ENCODE assay signal across 12 cellular contexts in genomic region chr3:124119056-124119721, GRCh38.
DNase-seq lines count a peak whose midpoint lies in the region; ATAC-seq and TF ChIP-seq lines count a peak whose summit lies in the region.
"Had no signal": no experiment of that assay in that cellular context is flagged by ENCODE, and none has a peak within 500 bp of the region (broad histone marks: within the 10 kb centered on the region; RNA-seq: fewer than 3 reads in every experiment).

No MANE protein-coding gene starts in this region.

- CTCF ChIA-PET in PC-3 (lab: Charles Lee), result no interaction called here
- CTCF ChIA-PET in MCF 10A (lab: Yijun Ruan, JAX), result interaction anchor here (0.6 kb wide), 2 partner anchors 346 to 560 kb away, joined by 3 to 4 read pairs; no protein-coding TSS in a partner anchor

- ATAC-seq in PC-3 (peak; percentile 84), GM23338 (no peak), GM18873 (IDR thresholded peaks at IDR 0.05; ENCODE audit: low FRiP score, unreplicated experiment) (no peak)

- H3K27me3 ChIP-seq in PC-3 (ENCODE audit: low read length), result no peaks in the 10 kb centered on the region
- H3K27me3 ChIP-seq in GM23338 (ENCODE audit: insufficient read depth), result no peaks in the 10 kb centered on the region

- H3K4me3 ChIP-seq in PC-3 (ENCODE audit: low read length) (peak overlapping the region; percentile 50), epithelial cell of esophagus (ENCODE audit: low read length) (no peak overlapping the region), GM23338 (no peak overlapping the region)

- no peaks in the 10 kb centered on the region for H3K36me3 Mint-ChIP-seq in osteocyte (ENCODE audit: unreplicated experiment)
- H3K36me3 Mint-ChIP-seq in GM23338 (ENCODE audit: low read depth), result no peaks in the 10 kb centered on the region
- no peaks in the 10 kb centered on the region for H3K36me3 Mint-ChIP-seq in MCF 10A (ENCODE audit: insufficient read depth, unreplicated experiment)
- no peaks in the 10 kb centered on the region for H3K36me3 Mint-ChIP-seq in progenitor cell of endocrine pancreas (ENCODE audit: insufficient read depth)

- H3K4me3 Mint-ChIP-seq in osteocyte (ENCODE audit: unreplicated experiment) (no peak overlapping the region), GM23338 (no peak overlapping the region), MCF 10A (ENCODE audit: unreplicated experiment) (no peak overlapping the region), progenitor cell of endocrine pancreas (ENCODE audit: low read depth) (no peak overlapping the region)

- H3K36me3 ChIP-seq in PC-3 (ENCODE audit: low read depth, low read length) (no peaks in the 10 kb centered on the region), GM23338 (ENCODE audit: insufficient read depth) (no peaks in the 10 kb centered on the region)

- H3K27ac Mint-ChIP-seq in osteocyte (ENCODE audit: unreplicated experiment) (peak overlapping the region; percentile 5), GM23338 (no peak overlapping the region), MCF 10A (ENCODE audit: low read depth, unreplicated experiment) (no peak overlapping the region), progenitor cell of endocrine pancreas (no peak overlapping the region)

- no peaks in the 10 kb centered on the region for H3K79me2 ChIP-seq in PC-3 (ENCODE audit: low read length)
- H3K79me2 ChIP-seq in GM23338 (replicated peaks; ENCODE audit: insufficient read depth), result no peaks in the 10 kb centered on the region

- intact Hi-C loops in PC-3 (cut with micrococcal nuclease) (loop anchor here (1.0 to 5.0 kb wide), 3 partner anchors 15 to 128 kb away; no protein-coding TSS in a partner anchor), MCF 10A (cut with micrococcal nuclease) (no loop called here)

- peaks cover 5% of the 10 kb centered on the region for H3K27me3 Mint-ChIP-seq in osteocyte (ENCODE audit: unreplicated experiment)
- H3K27me3 Mint-ChIP-seq in GM23338 (ENCODE audit: insufficient read depth, low read depth, poor library complexity), result no peaks in the 10 kb centered on the region
- H3K27me3 Mint-ChIP-seq in MCF 10A (ENCODE audit: insufficient read depth, unreplicated experiment), result peaks cover 42% of the 10 kb centered on the region
- no peaks in the 10 kb centered on the region for H3K27me3 Mint-ChIP-seq in progenitor cell of endocrine pancreas

- no peaks in the 10 kb centered on the region for H3K9me3 ChIP-seq in PC-3 (ENCODE audit: low read length)
- H3K9me3 ChIP-seq: Caco-2 had no signal

- peak overlapping the region; percentile 67 for H3K9ac ChIP-seq in PC-3 (ENCODE audit: low read length)

- H4K20me1 ChIP-seq in PC-3 (ENCODE audit: low read length) (no peaks in the 10 kb centered on the region), GM23338 (replicated peaks; ENCODE audit: insufficient read depth) (no peaks in the 10 kb centered on the region)

- H3K9me3 Mint-ChIP-seq in osteocyte (ENCODE audit: unreplicated experiment) (no peaks in the 10 kb centered on the region), GM23338 (no peaks in the 10 kb centered on the region), MCF 10A (ENCODE audit: unreplicated experiment) (no peaks in the 10 kb centered on the region), progenitor cell of endocrine pancreas (ENCODE audit: low read depth) (no peaks in the 10 kb centered on the region)

- H3F3A ChIP-seq in PC-3 (ENCODE audit: low read length, unreplicated experiment), result peaks cover 8% of the 10 kb centered on the region
- no peaks in the 10 kb centered on the region for H3F3A ChIP-seq in GM23338 (replicated peaks; ENCODE audit: low read depth)

- H3K4me2 ChIP-seq in PC-3 (ENCODE audit: low read length), result peak overlapping the region; percentile 78
- H3K4me2 ChIP-seq in GM23338, result no peak overlapping the region

- DNase-seq in GM04504 (ENCODE audit: low read depth) (peak; percentile 80), PC-3 (peak; percentile 97), epithelial cell of esophagus (ENCODE audit: low read depth) (peak; percentile 58), osteocyte (ENCODE audit: extremely low spot score, unreplicated experiment) (no peak), GM23338 (ENCODE audit: low spot score) (no peak), MCF 10A (ENCODE audit: unreplicated experiment) (no peak), progenitor cell of endocrine pancreas (ENCODE audit: low spot score, unreplicated experiment) (no peak)
- DNase-seq: Caco-2, NCI-H345, RPMI8226, substantia nigra had no signal

- POLR2A ChIA-PET in PC-3 (lab: Charles Lee; ENCODE audit: unreplicated experiment) (interaction anchor here (0.5 to 0.6 kb wide), 3 partner anchors 12 to 891 kb away, joined by 5 to 14 read pairs (median 5); no protein-coding TSS in a partner anchor), MCF 10A (lab: Yijun Ruan, JAX) (no interaction called here)

- peaks cover 34% of the 10 kb centered on the region for H3K4me1 ChIP-seq in PC-3 (ENCODE audit: insufficient read depth, low read length)
- H3K4me1 ChIP-seq in GM23338 (ENCODE audit: insufficient read depth), result no peaks in the 10 kb centered on the region
- H3K4me1 ChIP-seq: Caco-2 had no signal

- H3K27ac ChIP-seq in PC-3 (ENCODE audit: low read length), result peak overlapping the region; percentile 95
- H3K27ac ChIP-seq in GM23338 (ENCODE audit: low read depth), result no peak overlapping the region

- H3K9me2 ChIP-seq in PC-3 (replicated peaks; ENCODE audit: low read length) (no peaks in the 10 kb centered on the region), GM23338 (ENCODE audit: insufficient read depth) (peaks cover 10% of the 10 kb centered on the region; the same call in 1 of the 2 replicates)

- TF ChIP-seq CTCF in PC-3 (conservative IDR thresholded peaks at IDR 0.05; ENCODE audit: low read depth, low read length) (no peak), epithelial cell of esophagus (IDR thresholded peaks at IDR 0.05; ENCODE audit: insufficient read depth, low read depth, low read length, missing control alignments) (no peak), osteocyte (IDR thresholded peaks at IDR 0.05) (no peak), GM23338 (conservative IDR thresholded peaks at IDR 0.05; ENCODE audit: low read depth in 2 of 2) (no peak), MCF 10A (IDR thresholded peaks at IDR 0.05; ENCODE audit: unreplicated experiment) (no peak), progenitor cell of endocrine pancreas (IDR thresholded peaks at IDR 0.05; ENCODE audit: unreplicated experiment) (no peak)

- BruUV-seq in PC-3 (replicated peaks; lab: Mats Ljungman, UMichigan) (no TSS peak), MCF 10A (replicated peaks; lab: Mats Ljungman, UMichigan) (no TSS peak)

- H3K4me1 Mint-ChIP-seq in osteocyte (ENCODE audit: unreplicated experiment) (peaks cover 43% of the 10 kb centered on the region), GM23338 (peaks cover 9% of the 10 kb centered on the region; the same call in 2 of the 3 replicates), MCF 10A (ENCODE audit: insufficient read depth, unreplicated experiment) (peaks cover 5% of the 10 kb centered on the region), progenitor cell of endocrine pancreas (ENCODE audit: low read depth) (peaks cover 12% of the 10 kb centered on the region)

- H2AFZ ChIP-seq in PC-3 (ENCODE audit: low read length) (peak overlapping the region; percentile 20; the same call in 1 of the 2 replicates), GM23338 (no peak overlapping the region)

TF ChIP-seq in GM23338, 12 proteins besides CTCF, POLR2A, EP300 and RAD21 (continues in another document):
- TF ChIP-seq ETS1 (IDR thresholded peaks at IDR 0.05) (no peak), EZH2 (IDR thresholded peaks at IDR 0.05; ENCODE audit: low read depth, unreplicated experiment) (no peak), NANOG (IDR thresholded peaks at IDR 0.05; ENCODE audit: borderline replicate concordance) (no peak), CREB1 (CRISPR knock-in tag; IDR thresholded peaks at IDR 0.05; ENCODE audit: low read depth) (no peak), STAT1 (IDR thresholded peaks at IDR 0.05; ENCODE audit: unreplicated experiment) (no peak), EZH2phosphoT487 (IDR thresholded peaks at IDR 0.05; ENCODE audit: unreplicated experiment) (no peak), JUNB (IDR thresholded peaks at IDR 0.05; ENCODE audit: unreplicated experiment) (no peak)

Comparison
In these comparisons a context has a peak if more than half of its experiments do, and no peak if none do; other contexts are left out.
1. DNase-seq: peak in GM04504 (single experiment), PC-3 (single experiment) and epithelial cell of esophagus (single experiment); none in osteocyte (single experiment), GM23338 (single experiment), MCF 10A (single experiment) and progenitor cell of endocrine pancreas (single experiment).